10 cellular contexts compared by ENCODE assay signal in the genomic region with DNA sequence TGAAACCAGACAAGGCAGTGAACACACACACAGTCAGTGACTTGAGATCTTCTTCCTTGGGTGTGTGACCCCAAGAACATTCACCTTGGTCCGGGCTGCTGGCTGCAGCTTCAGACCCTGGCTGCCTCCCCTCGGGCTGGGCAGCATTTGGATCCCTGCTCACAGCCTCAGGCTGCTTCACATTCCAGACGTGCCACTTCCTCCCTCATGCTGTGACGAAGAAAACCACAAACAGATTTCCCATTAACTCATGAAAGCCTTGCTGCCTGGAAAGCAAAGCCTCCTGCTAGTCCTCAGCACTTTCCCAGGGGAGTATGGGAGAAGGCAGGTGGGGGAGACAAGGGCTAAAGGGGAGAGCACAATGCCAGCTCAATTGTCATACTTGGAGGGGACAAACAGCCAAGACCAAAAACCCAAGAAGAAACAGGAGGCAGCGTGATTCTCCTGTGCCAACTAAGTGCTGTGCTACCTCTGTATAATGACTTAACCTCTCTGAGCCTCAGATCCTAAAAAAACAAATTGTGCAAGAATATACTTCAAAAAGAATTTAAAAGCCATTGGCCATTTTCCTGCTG.
DNase-seq lines count a peak whose midpoint lies in the region; TF ChIP-seq lines count a peak whose summit lies in the region.
"Had no signal": no experiment of that assay in that cellular context is flagged by ENCODE, and none has a peak within 500 bp of the region (broad histone marks: within the 10 kb centered on the region; RNA-seq: fewer than 3 reads in every experiment).

No MANE protein-coding gene starts in this region.

- no peak for TF ChIP-seq CTCF in endothelial cell (IDR thresholded peaks at IDR 0.05; ENCODE audit: unreplicated experiment)

- no peak overlapping the region for H3K27ac Mint-ChIP-seq in endothelial cell (ENCODE audit: unreplicated experiment)
- H3K27ac Mint-ChIP-seq: activated CD8-positive, alpha-beta T cell treated with anti-CD3 and anti-CD28 coated beads, Interleukin-2, amount 10 ng/mL, durations not matched to agents 7 days and 5 days had no signal

- peak; percentile 94 for DNase-seq in EL
- DNase-seq in NCI-H2171 treated with DMSO at 0.1 percent for 48 hours (lab: John Stamatoyannopoulos, UW): peak; percentile 83
- peak; percentile 40 for DNase-seq in endothelial cell (ENCODE audit: low spot score)
- peak; percentile 74 for DNase-seq in non-pigmented ciliary epithelial cell (ENCODE audit: low read depth)
- no peak for DNase-seq in activated gamma-delta T cell treated with Interleukin-2 at 50 U/mL for 16 hours
- no peak for DNase-seq in NCI-H345 (lab: John Stamatoyannopoulos, UW)
- DNase-seq in posterior cingulate gyrus: no peak
- no peak for DNase-seq in DMS79 treated with DMSO at 0.1 percent for 48 hours (lab: John Stamatoyannopoulos, UW)
- DNase-seq: activated CD8-positive, alpha-beta T cell treated with anti-CD3 and anti-CD28 coated beads, Interleukin-2, amount 10 ng/mL, durations not matched to agents 7 days and 5 days; hypothalamus had no signal

- no peaks in the 10 kb centered on the region for H3K4me1 Mint-ChIP-seq in endothelial cell (ENCODE audit: unreplicated experiment)

- intact Hi-C loops in posterior cingulate gyrus (cut with DNase I): loop anchor here (10.0 kb wide), 2 partner anchors 511 to 589 kb away; no protein-coding TSS in a partner anchor

- H3K27me3 Mint-ChIP-seq in endothelial cell (ENCODE audit: unreplicated experiment): peaks cover 4% of the 10 kb centered on the region

- H3K9me3 Mint-ChIP-seq in endothelial cell (ENCODE audit: unreplicated experiment): no peaks in the 10 kb centered on the region

- H3K36me3 Mint-ChIP-seq in endothelial cell (ENCODE audit: low read depth, unreplicated experiment): no peaks in the 10 kb centered on the region

- no peak overlapping the region for H3K4me3 Mint-ChIP-seq in endothelial cell (ENCODE audit: unreplicated experiment)
- H3K4me3 Mint-ChIP-seq: activated CD8-positive, alpha-beta T cell treated with anti-CD3 and anti-CD28 coated beads, Interleukin-2, amount 10 ng/mL, durations not matched to agents 7 days and 5 days had no signal

Comparison
In these comparisons a context has a peak if more than half of its experiments do, and no peak if none do; other contexts are left out.
1. DNase-seq: peak in EL (single experiment), NCI-H2171 treated with DMSO at 0.1 percent for 48 hours (single experiment), endothelial cell (single experiment) and non-pigmented ciliary epithelial cell (single experiment); none in activated gamma-delta T cell treated with Interleukin-2 at 50 U/mL for 16 hours (single experiment), NCI-H345 (single experiment), posterior cingulate gyrus (0 of 10) and DMS79 treated with DMSO at 0.1 percent for 48 hours (single experiment).